Comparison of ENCODE assay signal across 8 cellular contexts in the genomic region with DNA sequence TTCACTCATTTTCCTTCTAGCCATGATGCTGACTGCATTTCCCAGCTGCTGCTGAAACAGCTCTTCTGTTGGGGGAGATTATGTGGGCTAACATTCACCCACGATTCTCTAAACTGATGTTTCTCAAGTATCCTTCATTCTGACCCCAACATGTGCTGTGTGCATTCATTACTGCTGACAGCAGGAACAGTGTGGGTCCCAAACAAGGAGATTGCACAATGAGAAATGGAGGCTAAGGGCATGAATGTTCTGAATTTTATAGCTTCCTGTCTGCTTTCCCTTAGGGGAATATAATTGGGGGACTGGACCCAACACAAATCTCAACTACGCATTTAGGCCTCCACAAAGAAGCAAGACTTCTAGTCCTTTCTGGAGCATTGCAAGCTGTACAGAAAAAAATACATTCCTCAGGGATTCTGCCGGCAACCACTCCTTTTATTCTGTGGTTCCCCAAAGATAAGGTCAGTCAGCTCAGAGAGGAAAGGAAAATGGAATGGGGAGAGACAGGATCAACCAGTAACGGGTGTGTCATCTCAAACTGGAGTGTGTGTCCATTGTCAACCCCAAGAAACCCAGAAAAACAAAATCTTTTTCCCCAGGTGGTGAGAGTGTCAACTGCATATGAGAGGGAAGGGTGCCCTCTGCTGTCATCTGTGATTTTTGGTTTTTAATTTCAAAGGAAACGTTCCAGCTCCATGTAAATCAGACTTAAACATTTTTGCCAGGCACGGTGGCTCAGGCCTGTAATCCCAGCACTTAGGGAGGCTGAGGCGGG.
DNase-seq lines count a peak whose midpoint lies in the region; ATAC-seq and TF ChIP-seq lines count a peak whose summit lies in the region.

No MANE protein-coding gene starts in this region.

- H3K4me3 ChIP-seq in PC-9 (no peak overlapping the region; the same call in 1 of the 2 replicates), adrenal gland (no peak overlapping the region)

- H3K9me3 ChIP-seq in PC-9 (ENCODE audit: insufficient read depth, low read depth) (no peaks in the 10 kb centered on the region), adrenal gland (replicated peaks in 1 of 3) (no peaks in the 10 kb centered on the region)

- CTCF ChIA-PET in PC-9 (lab: Charles Lee), result interaction anchor here (0.6 to 1.9 kb wide), 6 partner anchors 70 to 542 kb away, joined by 3 to 20 read pairs (median 3); no protein-coding TSS in a partner anchor

- peak; percentile 53 for TF ChIP-seq CTCF in AG09319 (IDR thresholded peaks at IDR 0.05; ENCODE audit: low read depth, low read length)
- peak; percentile 78 for TF ChIP-seq CTCF in PC-9 (conservative IDR thresholded peaks at IDR 0.05)
- TF ChIP-seq CTCF in adrenal gland (IDR thresholded peaks at IDR 0.05), result peak; percentile 51 to 89 (median 78)

- H3K4me1 ChIP-seq in PC-9 (replicated peaks; ENCODE audit: insufficient read depth), result peaks cover 38% of the 10 kb centered on the region
- H3K4me1 ChIP-seq in adrenal gland (replicated peaks in 1 of 2), result peaks cover 0 to 12% of the 10 kb centered on the region in 2 donors

- no peak for TF ChIP-seq EP300 in Ishikawa (IDR thresholded peaks at IDR 0.05; ENCODE audit: borderline replicate concordance)

- BruUV-seq in PC-9 (replicated peaks; lab: Mats Ljungman, UMichigan), result no TSS peak

- H3K4me2 ChIP-seq in PC-9, result peak overlapping the region; percentile 58

- WGBS in adrenal gland, 4 donors, result 3 to 20% (median 14%) methylated on average over 3 to 7 of the region's 7 CpGs

- TF ChIP-seq RAD21 in Ishikawa (IDR thresholded peaks at IDR 0.05; ENCODE audit: low read depth), result peak; percentile 85

- DNase-seq in AG09319 (ENCODE audit: extremely low read depth, low read depth) (peak; percentile 67), PC-9 (peak; percentile 60 to 95), adrenal gland (peak; percentile 31 to 66 (median 47)), Right ventricle myocardium superior (no peak), pons (ENCODE audit: low spot score) (peak; percentile 70), cortex of kidney (lab: John Stamatoyannopoulos, UW) (no peak)

- H3F3A ChIP-seq in PC-9 (ENCODE audit: insufficient read depth, low read depth), result peaks cover 34% of the 10 kb centered on the region

- intact Hi-C loops in PC-9 (cut with micrococcal nuclease; ENCODE audit: unreplicated experiment), result loop anchor here (1.0 to 2.0 kb wide), 13 partner anchors 60 to 674 kb away; no protein-coding TSS in a partner anchor
- intact Hi-C loops in adrenal gland (cut with DNase I), result loop anchor here in 1 of 2 donors (5.0 kb wide), 1 partner anchor 516 kb away; no protein-coding TSS in a partner anchor
- intact Hi-C loops in Right ventricle myocardium superior (cut with DNase I), result loop anchor here (5.0 kb wide), 1 partner anchor 516 kb away; no protein-coding TSS in a partner anchor

- H3K79me2 ChIP-seq in PC-9 (ENCODE audit: low read depth), result no peaks in the 10 kb centered on the region

- peak; percentile 68 for ATAC-seq in GM18502 (IDR thresholded peaks at IDR 0.05; ENCODE audit: poor library complexity, unreplicated experiment)
- ATAC-seq in Right ventricle myocardium superior (ENCODE audit: poor library complexity), result peak; percentile 83

- no peaks in the 10 kb centered on the region for H3K9me2 ChIP-seq in PC-9 (ENCODE audit: insufficient read depth)

- no peak for TF ChIP-seq POLR2A in adrenal gland (IDR thresholded peaks at IDR 0.05)

- no peaks in the 10 kb centered on the region for H4K20me1 ChIP-seq in PC-9 (ENCODE audit: insufficient read depth)

- no peaks in the 10 kb centered on the region for H3K36me3 ChIP-seq in PC-9 (ENCODE audit: low read depth)
- no peaks in the 10 kb centered on the region for H3K36me3 ChIP-seq in adrenal gland (replicated peaks in 1 of 2)

- POLR2A ChIA-PET in PC-9 (lab: Charles Lee; ENCODE audit: unreplicated experiment), result interaction anchor here (0.6 to 1.2 kb wide), 6 partner anchors 90 to 589 kb away, joined by 3 to 6 read pairs (median 4); no protein-coding TSS in a partner anchor

- no peaks in the 10 kb centered on the region for H3K27me3 ChIP-seq in PC-9 (ENCODE audit: insufficient read depth, low read depth)
- no peaks in the 10 kb centered on the region for H3K27me3 ChIP-seq in adrenal gland

- H2AFZ ChIP-seq in PC-9, result peak overlapping the region; percentile 63; the same call in 1 of the 2 replicates

- H3K27ac ChIP-seq in PC-9 (peak overlapping the region; percentile 99), adrenal gland (peak overlapping the region in 4 of 5 donors; percentile 33 to 84 (median 65))

TF ChIP-seq in Ishikawa, 13 proteins besides CTCF, POLR2A, EP300 and RAD21:
- no peak for TF ChIP-seq FOXM1 (IDR thresholded peaks at IDR 0.05; ENCODE audit: borderline replicate concordance, low read depth)
- TF ChIP-seq TEAD4 (IDR thresholded peaks at IDR 0.05), result no peak
- TF ChIP-seq TAF1 (IDR thresholded peaks at IDR 0.05; ENCODE audit: low read depth), result no peak
- peak; percentile 76 for TF ChIP-seq CEBPB (IDR thresholded peaks at IDR 0.05)
- peak; percentile 30; the same call in 1 of the 2 replicates for TF ChIP-seq MAX (IDR thresholded peaks at IDR 0.05)
TF ChIP-seq in Ishikawa: peak in this region for 2.

Comparison
In these comparisons a context has a peak if more than half of its experiments do, and no peak if none do; other contexts are left out.
1. DNase-seq: peak in AG09319 (single experiment), PC-9 (2 of 2), adrenal gland (7 of 7) and pons (single experiment); none in Right ventricle myocardium superior (single experiment) and cortex of kidney (single experiment).
2. Peak in every context shown above with its lines, with median percentiles within 50 percentile points of each other: CTCF ChIP-seq.